ENCODE assay signal across 14 cellular contexts in the genomic region with DNA sequence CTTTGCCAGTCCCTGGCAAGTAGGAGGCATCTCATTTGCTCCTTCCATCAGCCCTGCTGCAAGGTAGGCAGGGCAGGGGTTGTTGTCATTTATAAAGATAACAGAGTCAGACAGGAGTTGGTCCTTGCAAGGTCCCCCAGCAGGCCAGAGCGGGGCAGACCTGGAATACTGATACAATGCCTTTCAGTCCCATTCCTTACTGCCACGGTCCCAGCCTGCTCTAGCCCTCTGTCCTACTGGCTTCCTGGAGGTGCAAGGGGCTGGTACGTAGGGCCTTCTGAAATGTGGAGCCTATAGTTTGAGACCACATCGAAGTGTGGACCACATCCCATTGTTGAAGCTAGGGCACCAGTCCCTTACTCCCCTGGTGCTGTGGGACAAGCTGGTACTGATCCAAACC. TPM values are rescaled to one million over a fixed set of nuclear protein-coding genes. Genes with fewer than 3 reads are reported as not detected.
DNase-seq lines count a peak whose midpoint lies in the region; ATAC-seq and TF ChIP-seq lines count a peak whose summit lies in the region.
"Had no signal": no experiment of that assay in that cellular context is flagged by ENCODE, and none has a peak within 500 bp of the region (broad histone marks: within the 10 kb centered on the region; RNA-seq: fewer than 3 reads in every experiment).

No MANE protein-coding gene starts in this region.

- no peak overlapping the region for H3K4me3 ChIP-seq in coronary artery
- H3K4me3 ChIP-seq: A549, GM12878, GM23338 had no signal

- intact Hi-C loops in posterior vena cava (cut with DNase I): no loop called here

- no peak for TF ChIP-seq CTCF in RWPE1 (conservative IDR thresholded peaks at IDR 0.05; ENCODE audit: low read depth)
- no peak for TF ChIP-seq CTCF in coronary artery (IDR thresholded peaks at IDR 0.05)

- POLR2A ChIA-PET in RWPE1 (lab: Yijun Ruan, JAX; ENCODE audit: low non-redundant PET): no interaction called here

- no peak for DNase-seq in RWPE1 (ENCODE audit: low spot score)
- peak; percentile 46 for DNase-seq in coronary artery (ENCODE audit: low spot score)
- peak; percentile 43 for DNase-seq in posterior vena cava (ENCODE audit: low spot score)
- DNase-seq in NCI-H2107 treated with DMSO at 0.1 percent for 48 hours (lab: John Stamatoyannopoulos, UW; ENCODE audit: unreplicated experiment): no peak
- no peak for DNase-seq in SKM-1 treated with dmso at 0.1 percent for 144 hours (lab: John Stamatoyannopoulos, UW; ENCODE audit: unreplicated experiment)
- DNase-seq: BE2C; CD4-positive, alpha-beta memory T cell; DMS79; H7 had no signal

- no peak for ATAC-seq in HG02884 (IDR thresholded peaks at IDR 0.05; ENCODE audit: unreplicated experiment)
- ATAC-seq: A549, GM12878, GM23338 had no signal

- CTCF ChIA-PET in RWPE1 (lab: Yijun Ruan, JAX): interaction anchor here (0.6 to 0.7 kb wide), 2 partner anchors 298 to 1528 kb away, joined by 3 read pairs; no protein-coding TSS in a partner anchor

- H3K27ac ChIP-seq in RWPE1 (peak overlapping the region; percentile 56), coronary artery (no peak overlapping the region)
- H3K27ac ChIP-seq: A549, C4-2B had no signal

RNA-seq across cellular contexts. Expression of gene PITX1, which starts 42.8 kb away (rescaled TPM):
- total RNA-seq in posterior vena cava: under 1 TPM; 0.81 to 0.97 TPM
- total RNA-seq: CD4-positive, alpha-beta memory T cell; GM23338; H7 had no signal

Comparison
In these comparisons a context has a peak if more than half of its experiments do, and no peak if none do; other contexts are left out.
1. DNase-seq: peak in coronary artery (single experiment) and posterior vena cava (single experiment); none in RWPE1 (single experiment), NCI-H2107 treated with DMSO at 0.1 percent for 48 hours (single experiment) and SKM-1 treated with dmso at 0.1 percent for 144 hours (single experiment).